Comparison of ENCODE assay signal across 1 cellular context in the genomic region with DNA sequence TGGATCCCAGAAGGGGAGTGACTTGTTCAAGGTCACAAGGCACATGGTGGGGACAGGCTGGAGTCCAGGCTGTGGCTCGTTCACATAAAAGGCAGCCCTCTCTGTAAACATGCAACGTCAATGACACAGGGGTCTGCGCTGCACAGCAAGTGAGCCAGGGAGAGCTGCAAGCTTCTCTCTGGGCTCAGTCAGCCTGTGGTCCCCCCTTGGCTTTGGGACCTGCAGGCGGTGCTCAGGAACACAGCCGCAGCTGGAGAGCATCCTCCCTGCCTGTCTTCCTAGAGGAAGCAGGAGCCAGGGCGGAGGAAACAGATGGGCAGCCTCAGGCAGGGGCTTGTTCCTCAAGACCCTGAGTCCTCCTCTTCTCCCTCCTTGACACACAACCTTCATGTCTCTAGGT.
TF ChIP-seq lines count a peak whose summit lies in the region.

No MANE protein-coding gene starts in this region.

TF ChIP-seq in H1, 55 proteins besides CTCF, POLR2A, EP300 and RAD21 (continued from another document):
- TF ChIP-seq CBX8 (IDR thresholded peaks at IDR 0.05; ENCODE audit: borderline replicate concordance, low read depth, low read length): no peak
- no peak for TF ChIP-seq SRF (IDR thresholded peaks at IDR 0.05; ENCODE audit: low read depth, low read length)
- TF ChIP-seq SAP30 (IDR thresholded peaks at IDR 0.05; ENCODE audit: insufficient read depth, insufficient replicate concordance, low read length): no peak
